In genomic region chr14:35215110-35215872, GRCh38 we compare ENCODE assay signal across 8 cellular contexts.
DNase-seq lines count a peak whose midpoint lies in the region; ATAC-seq, FAIRE-seq and TF ChIP-seq lines count a peak whose summit lies in the region.

No MANE protein-coding gene starts in this region.

- no peak overlapping the region for H3K4me3 ChIP-seq in CD8-positive, alpha-beta T cell (ENCODE audit: low read depth, low read length)
- no peak overlapping the region for H3K4me3 ChIP-seq in HUES48 (ENCODE audit: low read depth, low read length)
- no peak overlapping the region for H3K4me3 ChIP-seq in astrocyte of the spinal cord (ENCODE audit: low read depth, low read length)
- no peak overlapping the region for H3K4me3 ChIP-seq in left lung

- POLR2A ChIA-PET in CD8-positive, alpha-beta T cell (lab: Charles Lee): interaction anchor here (1.6 kb wide), 1 partner anchor 190 kb away, joined by 8 read pairs; the partner anchor contains the start of gene NFKBIA

- no peak for DNase-seq in CD8-positive, alpha-beta T cell
- DNase-seq in astrocyte of the spinal cord (ENCODE audit: low read depth, low spot score) (peak; percentile 80), left lung (no peak), H54 (ENCODE audit: insufficient read length, low spot score) (no peak), UCSD-AML1 (lab: John Stamatoyannopoulos, UW; ENCODE audit: unreplicated experiment) (no peak)
- no peak for DNase-seq in activated naive CD4-positive, alpha-beta T cell (lab: John Stamatoyannopoulos, UW)
- no peak for DNase-seq in activated naive CD4-positive, alpha-beta T cell treated with anti-CD3 and anti-CD28 coated beads, Interleukin-2, amount 50 U/mL, for 72 hours (ENCODE audit: low spot score in 2 of 2)

- H3K9ac ChIP-seq in HUES48 (ENCODE audit: low read depth, low read length): no peak overlapping the region

- H3K4me3 Mint-ChIP-seq in CD8-positive, alpha-beta T cell: no peak overlapping the region

- TF ChIP-seq POLR2A in H54 (IDR thresholded peaks at IDR 0.05; ENCODE audit: low read depth, low read length): no peak

- no peak for TF ChIP-seq CTCF in CD8-positive, alpha-beta T cell (IDR thresholded peaks at IDR 0.05)
- peak; percentile 66 for TF ChIP-seq CTCF in astrocyte of the spinal cord (IDR thresholded peaks at IDR 0.05; ENCODE audit: low read depth, low read length)
- TF ChIP-seq CTCF in left lung (IDR thresholded peaks at IDR 0.05): peak in 1 of 2 donors; percentile 50

- no peaks in the 10 kb centered on the region for H3K9me3 ChIP-seq in CD8-positive, alpha-beta T cell (ENCODE audit: low read length)
- H3K9me3 ChIP-seq in HUES48 (ENCODE audit: control insufficient read depth, insufficient read depth, low read length) (no peaks in the 10 kb centered on the region), left lung (no peaks in the 10 kb centered on the region)

- no peak overlapping the region for H3K27ac ChIP-seq in CD8-positive, alpha-beta T cell (ENCODE audit: low read depth, low read length)
- peak overlapping the region; percentile 7 for H3K27ac ChIP-seq in HUES48 (ENCODE audit: low read depth, low read length)
- no peak overlapping the region for H3K27ac ChIP-seq in left lung

- peaks cover 7% of the 10 kb centered on the region for H3K4me1 Mint-ChIP-seq in CD8-positive, alpha-beta T cell (ENCODE audit: low read depth)

- peaks cover 26% of the 10 kb centered on the region for H3K36me3 Mint-ChIP-seq in CD8-positive, alpha-beta T cell
- peaks cover 0 to 13% of the 10 kb centered on the region in 2 donors for H3K36me3 Mint-ChIP-seq in activated naive CD4-positive, alpha-beta T cell treated with anti-CD3 and anti-CD28 coated beads, Interleukin-2, amount 50 U/mL, for 72 hours

- no peaks in the 10 kb centered on the region for H3K4me1 ChIP-seq in CD8-positive, alpha-beta T cell (ENCODE audit: insufficient read depth, low read length)
- H3K4me1 ChIP-seq in HUES48 (ENCODE audit: control insufficient read depth, insufficient read depth, low read length) (peaks cover 3% of the 10 kb centered on the region; the same call in 1 of the 2 replicates), left lung (peaks cover 5 to 17% of the 10 kb centered on the region in 2 donors)

- H3K9me3 Mint-ChIP-seq in CD8-positive, alpha-beta T cell: no peaks in the 10 kb centered on the region
- H3K9me3 Mint-ChIP-seq in activated naive CD4-positive, alpha-beta T cell treated with anti-CD3 and anti-CD28 coated beads, Interleukin-2, amount 50 U/mL, for 72 hours: no peaks in the 10 kb centered on the region

- FAIRE-seq in H54 (lab: Jason Lieb, UNC): no peak

- intact Hi-C loops in CD8-positive, alpha-beta T cell (cut with DNase I, micrococcal nuclease): loop anchor here in 1 of 2 experiments (1.0 kb wide), 1 partner anchor 192 kb away; no protein-coding TSS in a partner anchor
- intact Hi-C loops in left lung (cut with DNase I): loop anchor here in 1 of 2 donors (10.0 kb wide), 1 partner anchor 190 kb away; the partner anchor contains the start of gene NFKBIA

- in situ Hi-C loops in astrocyte of the spinal cord (cut with HindIII; ENCODE audit: low sequenced_read_pairs): no loop called here

- CTCF ChIA-PET in CD8-positive, alpha-beta T cell (lab: Charles Lee): interaction anchor here (0.8 to 1.9 kb wide), 16 partner anchors 9 to 207 kb away, joined by 3 to 10 read pairs (median 5); partner anchors contain the start of gene NFKBIA

- no peaks in the 10 kb centered on the region for H3K36me3 ChIP-seq in CD8-positive, alpha-beta T cell (ENCODE audit: insufficient read depth, low read length)
- 0 out of 2 replicates have a peak, but pooled peaks cover 5% of the 10 kb centered on the region for H3K36me3 ChIP-seq in HUES48 (ENCODE audit: control insufficient read depth, insufficient read depth, low read length)
- peaks cover 0 to 5% of the 10 kb centered on the region in 2 donors for H3K36me3 ChIP-seq in left lung

- H3K27me3 ChIP-seq in CD8-positive, alpha-beta T cell (ENCODE audit: insufficient read depth, low read length): no peaks in the 10 kb centered on the region
- H3K27me3 ChIP-seq in HUES48 (ENCODE audit: control insufficient read depth, insufficient read depth, low read length) (no peaks in the 10 kb centered on the region), left lung (no peaks in the 10 kb centered on the region)

- no peak for ATAC-seq in CD8-positive, alpha-beta T cell
- peak; percentile 87 for ATAC-seq in left lung
- no peak for ATAC-seq in activated naive CD4-positive, alpha-beta T cell treated with anti-CD3 and anti-CD28 coated beads, Interleukin-2, amount 50 U/mL, for 72 hours

- no peaks in the 10 kb centered on the region for H3K27me3 Mint-ChIP-seq in CD8-positive, alpha-beta T cell (ENCODE audit: low read depth)

- peak overlapping the region; percentile 13 for H3K27ac Mint-ChIP-seq in CD8-positive, alpha-beta T cell
- no peak overlapping the region for H3K27ac Mint-ChIP-seq in activated naive CD4-positive, alpha-beta T cell treated with anti-CD3 and anti-CD28 coated beads, Interleukin-2, amount 50 U/mL, for 72 hours
